ENCODE assay signal across 18 cellular contexts in genomic region chr1:146021046-146021445, GRCh38. TPM values are rescaled to one million over a fixed set of nuclear protein-coding genes. Genes with fewer than 3 reads are reported as not detected.
"Had no signal": no experiment of that assay in that cellular context is flagged by ENCODE, and none has a peak within 500 bp of the region (broad histone marks: within the 10 kb centered on the region; RNA-seq: fewer than 3 reads in every experiment).

No MANE protein-coding gene starts in this region.

- H3K36me3 ChIP-seq: ascending aorta had no signal

- H3K4me3 ChIP-seq: ascending aorta, mucosa of descending colon had no signal

- H3K27ac Mint-ChIP-seq: activated naive CD4-positive, alpha-beta T cell treated with anti-CD3 and anti-CD28 coated beads for 36 hours; activated naive CD8-positive, alpha-beta T cell treated with anti-CD3 and anti-CD28 coated beads, Interleukin-2, amount 50 U/mL, for 24 hours; activated T-helper 2 cell treated with anti-CD3 and anti-CD28 coated beads, Interferon-gamma antibody, Interleukin-2, Interleukin-4, amounts not matched to agents 10 μg/mL and 5 μg/mL and 100 μg/mL, durations not matched to agents 14 hours and 24 hours and 36 hours; natural killer cell; progenitor cell of endocrine pancreas; stimulated activated effector memory CD8-positive, alpha-beta T cell treated with anti-CD3 and anti-CD28 coated beads, Interleukin-12 subunit alpha, Interleukin-12 subunit beta, amount 100 ng/mL, for 72 hours had no signal

- H3K27ac ChIP-seq: ascending aorta, epithelial cell of prostate had no signal

- H3K36me3 Mint-ChIP-seq: natural killer cell; stimulated activated effector memory CD8-positive, alpha-beta T cell treated with anti-CD3 and anti-CD28 coated beads, Interleukin-12 subunit alpha, Interleukin-12 subunit beta, amount 100 ng/mL, for 72 hours had no signal

- ATAC-seq: activated naive CD8-positive, alpha-beta T cell treated with anti-CD3 and anti-CD28 coated beads, Interleukin-2, amount 50 U/mL, for 24 hours; natural killer cell; stimulated activated effector memory CD8-positive, alpha-beta T cell treated with anti-CD3 and anti-CD28 coated beads, Interleukin-12 subunit alpha, Interleukin-12 subunit beta, amount 100 ng/mL, for 72 hours had no signal

- H3K27me3 ChIP-seq: ascending aorta had no signal

- H3K4me1 Mint-ChIP-seq: natural killer cell had no signal

- H3K9me3 ChIP-seq: ascending aorta, mucosa of descending colon had no signal

- H3K9me3 Mint-ChIP-seq: activated naive CD4-positive, alpha-beta T cell treated with anti-CD3 and anti-CD28 coated beads for 36 hours; activated naive CD8-positive, alpha-beta T cell treated with anti-CD3 and anti-CD28 coated beads, Interleukin-2, amount 50 U/mL, for 24 hours; activated T-helper 2 cell treated with anti-CD3 and anti-CD28 coated beads, Interferon-gamma antibody, Interleukin-2, Interleukin-4, amounts not matched to agents 10 μg/mL and 5 μg/mL and 100 μg/mL, durations not matched to agents 14 hours and 24 hours and 36 hours; natural killer cell; stimulated activated effector memory CD8-positive, alpha-beta T cell treated with anti-CD3 and anti-CD28 coated beads, Interleukin-12 subunit alpha, Interleukin-12 subunit beta, amount 100 ng/mL, for 72 hours had no signal

- H3K4me3 Mint-ChIP-seq: activated naive CD4-positive, alpha-beta T cell treated with anti-CD3 and anti-CD28 coated beads for 36 hours; activated naive CD8-positive, alpha-beta T cell treated with anti-CD3 and anti-CD28 coated beads, Interleukin-2, amount 50 U/mL, for 24 hours; natural killer cell; stimulated activated effector memory CD8-positive, alpha-beta T cell treated with anti-CD3 and anti-CD28 coated beads, Interleukin-12 subunit alpha, Interleukin-12 subunit beta, amount 100 ng/mL, for 72 hours had no signal

- DNase-seq: activated CD4-positive, CD25-positive, alpha-beta regulatory T cell treated with anti-CD3 and anti-CD28 coated beads, Interleukin-2, amount 50 U/mL, for 72 hours; activated naive CD4-positive, alpha-beta T cell treated with anti-CD3 and anti-CD28 coated beads for 36 hours; activated naive CD8-positive, alpha-beta T cell treated with anti-CD3 and anti-CD28 coated beads, Interleukin-2, amount 50 U/mL, for 24 hours; left colon; natural killer cell; nucleus accumbens; T-helper 9 cell had no signal

RNA-seq across cellular contexts. Expression of gene HJV, which starts 0.5 kb away (rescaled TPM):
- total RNA-seq: activated naive CD4-positive, alpha-beta T cell treated with anti-CD3 and anti-CD28 coated beads for 36 hours; activated T-helper 2 cell treated with anti-CD3 and anti-CD28 coated beads, Interferon-gamma antibody, Interleukin-2, Interleukin-4, amounts not matched to agents 10 μg/mL and 5 μg/mL and 100 μg/mL, durations not matched to agents 14 hours and 24 hours and 36 hours; ascending aorta; bronchial epithelial cell; dermis microvascular lymphatic vessel endothelial cell; fibroblast of lung; frontal cortex; left colon; mucosa of descending colon; natural killer cell; progenitor cell of endocrine pancreas; ureter had no signal
